Comparison of ENCODE assay signal across 2 cellular contexts in the genomic region with DNA sequence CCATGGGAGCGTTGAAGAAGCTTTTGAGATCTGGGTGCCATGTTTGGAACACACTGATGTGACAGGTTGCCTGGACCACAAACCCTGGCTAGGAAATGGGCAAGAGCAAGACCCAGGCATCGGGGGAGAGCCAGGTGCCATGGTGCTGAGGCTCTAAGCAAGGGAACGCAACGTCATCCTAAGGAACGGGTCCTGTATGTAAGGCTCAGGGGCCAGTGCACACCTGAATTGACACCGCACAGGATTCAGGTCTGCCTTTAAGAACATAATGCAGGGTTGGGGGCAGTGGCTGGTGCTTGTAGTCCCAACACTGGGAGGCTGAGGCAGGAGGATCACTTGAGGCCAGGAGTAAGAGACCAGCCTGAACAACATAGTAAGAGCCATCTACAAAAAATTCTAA.
TF ChIP-seq lines count a peak whose summit lies in the region.

No MANE protein-coding gene starts in this region.

TF ChIP-seq in GM12891, 5 proteins besides CTCF, POLR2A, EP300 and RAD21:
- TF ChIP-seq POLR2AphosphoS5 (IDR thresholded peaks at IDR 0.05; ENCODE audit: low read depth, low read length) (peak; percentile 60), TAF1 (IDR thresholded peaks at IDR 0.05; ENCODE audit: low read depth, low read length) (no peak)

TF ChIP-seq in GM12878, 131 proteins besides CTCF, POLR2A, EP300 and RAD21:
- TF ChIP-seq MTA3 (IDR thresholded peaks at IDR 0.05; ENCODE audit: borderline replicate concordance, low read length) (peak; percentile 36; the same call in 1 of the 2 replicates), SMAD5 (IDR thresholded peaks at IDR 0.05; ENCODE audit: low read depth) (0 out of 2 replicates have a peak, but pooled peaks have one; percentile 23), FOXK2 (IDR thresholded peaks at IDR 0.05) (no peak)
